Comparison of ENCODE assay signal across 8 cellular contexts in the genomic region with DNA sequence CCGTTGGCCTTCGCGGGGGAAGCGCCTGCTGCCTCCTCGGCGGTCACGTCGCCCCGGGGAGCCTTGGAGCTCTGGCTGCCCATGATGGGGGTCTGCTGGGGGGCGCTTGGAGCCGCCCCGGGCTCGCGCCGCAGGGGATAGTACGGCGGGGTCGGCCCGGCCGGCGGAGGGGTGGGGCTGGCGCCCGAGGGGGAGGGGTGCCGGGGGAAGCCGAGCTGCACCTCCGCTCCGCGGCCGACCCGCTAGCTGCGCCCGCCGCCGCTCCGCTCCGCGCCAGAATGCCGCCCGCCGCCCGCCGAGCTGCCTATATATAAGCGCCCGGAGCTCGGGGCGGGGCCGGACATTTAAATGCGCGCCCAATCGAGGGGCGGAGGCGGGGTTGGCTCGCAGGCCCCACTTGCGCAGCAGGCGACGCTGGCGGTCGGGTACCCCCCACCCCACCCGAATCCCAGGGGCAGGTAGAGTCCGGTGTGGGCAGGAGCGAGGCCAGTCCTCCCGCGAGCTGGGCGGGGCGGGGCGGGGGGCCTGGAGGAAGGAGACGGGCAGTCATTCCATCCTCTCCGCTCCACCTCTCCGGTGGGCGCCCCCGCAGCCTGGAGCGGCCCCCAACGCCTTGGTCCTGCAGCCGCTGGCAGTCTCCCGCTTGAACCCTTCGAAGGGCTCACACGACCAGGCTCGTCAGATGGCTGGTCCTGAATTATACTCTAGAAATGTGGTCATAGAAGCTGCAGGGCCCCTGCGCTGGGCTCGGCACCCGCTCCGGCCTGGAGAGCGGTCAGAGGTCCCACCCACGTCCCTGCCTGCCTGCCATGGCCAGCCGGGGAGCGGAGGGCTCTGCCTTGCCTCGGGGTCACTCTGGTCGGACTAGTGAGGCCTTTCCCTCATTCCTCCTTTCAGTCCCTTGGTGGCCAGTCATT. TPM values are rescaled to one million over a fixed set of nuclear protein-coding genes. Genes with fewer than 3 reads are reported as not detected.
DNase-seq lines count a peak whose midpoint lies in the region; ATAC-seq and TF ChIP-seq lines count a peak whose summit lies in the region.

A gene with protein sequence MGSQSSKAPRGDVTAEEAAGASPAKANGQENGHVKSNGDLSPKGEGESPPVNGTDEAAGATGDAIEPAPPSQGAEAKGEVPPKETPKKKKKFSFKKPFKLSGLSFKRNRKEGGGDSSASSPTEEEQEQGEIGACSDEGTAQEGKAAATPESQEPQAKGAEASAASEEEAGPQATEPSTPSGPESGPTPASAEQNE (minus strand): TSS at position 283 of the 917 bp plus-strand sequence. CDS start 200 bp downstream, at position 83.

- no peaks in the 10 kb centered on the region for H3K27me3 Mint-ChIP-seq in chondrocyte (ENCODE audit: low read depth)

- peaks cover 23% of the 10 kb centered on the region for H3K4me1 Mint-ChIP-seq in chondrocyte (ENCODE audit: low read depth)

- TF ChIP-seq CTCF in GM13976 (IDR thresholded peaks at IDR 0.05; ENCODE audit: borderline replicate concordance, control extremely low read depth, extremely low read depth, insufficient read depth, missing control alignments) (no peak), chondrocyte (IDR thresholded peaks at IDR 0.05) (no peak)

- peak within 1 kb of the TSS; percentile 72 for H3K27ac Mint-ChIP-seq in chondrocyte (ENCODE audit: unreplicated experiment)

- in situ Hi-C loops in GM13976 (cut with MboI; ENCODE audit: low sequenced_read_pairs, unreplicated experiment), result no loop called here

- peaks cover 13% of the 10 kb centered on the region for H3K36me3 Mint-ChIP-seq in chondrocyte (ENCODE audit: low read depth)

- peak within 1 kb of the TSS; percentile 92 for H3K4me3 Mint-ChIP-seq in chondrocyte (ENCODE audit: unreplicated experiment)

- peak; percentile 45 for ATAC-seq in HG02970 (IDR thresholded peaks at IDR 0.05; ENCODE audit: low FRiP score, unreplicated experiment)
- ATAC-seq in GM18858 (IDR thresholded peaks at IDR 0.05; ENCODE audit: unreplicated experiment), result no peak

- H3K9me3 Mint-ChIP-seq in chondrocyte (ENCODE audit: low read depth), result no peaks in the 10 kb centered on the region

- DNase-seq in GM13976 (ENCODE audit: low spot score) (peak; percentile 90), NCI-H2196 treated with DMSO at 0.1 percent for 48 hours (lab: John Stamatoyannopoulos, UW; ENCODE audit: unreplicated experiment) (peak; percentile 58), chondrocyte (ENCODE audit: low spot score) (peak; percentile 75), left kidney (ENCODE audit: low read depth, low spot score) (peak; percentile 95)
- peak; percentile 88 to 89 for DNase-seq in activated CD4-positive, alpha-beta T cell treated with anti-CD3 and anti-CD28 coated beads for 4 hours
- peak; percentile 80 for DNase-seq in stimulated activated CD4-positive, alpha-beta T cell treated with anti-CD3 and anti-CD28 coated beads, Interleukin-1b, Interleukin-23, amount 100 ng/mL, for 48 hours

RNA-seq across cellular contexts. Expression of the gene that starts here (rescaled TPM):
- 58.8 to 104 TPM (median 103 TPM) in 3 replicates for total RNA-seq in chondrocyte
